ENCODE assay signal across 8 cellular contexts in the genomic region with DNA sequence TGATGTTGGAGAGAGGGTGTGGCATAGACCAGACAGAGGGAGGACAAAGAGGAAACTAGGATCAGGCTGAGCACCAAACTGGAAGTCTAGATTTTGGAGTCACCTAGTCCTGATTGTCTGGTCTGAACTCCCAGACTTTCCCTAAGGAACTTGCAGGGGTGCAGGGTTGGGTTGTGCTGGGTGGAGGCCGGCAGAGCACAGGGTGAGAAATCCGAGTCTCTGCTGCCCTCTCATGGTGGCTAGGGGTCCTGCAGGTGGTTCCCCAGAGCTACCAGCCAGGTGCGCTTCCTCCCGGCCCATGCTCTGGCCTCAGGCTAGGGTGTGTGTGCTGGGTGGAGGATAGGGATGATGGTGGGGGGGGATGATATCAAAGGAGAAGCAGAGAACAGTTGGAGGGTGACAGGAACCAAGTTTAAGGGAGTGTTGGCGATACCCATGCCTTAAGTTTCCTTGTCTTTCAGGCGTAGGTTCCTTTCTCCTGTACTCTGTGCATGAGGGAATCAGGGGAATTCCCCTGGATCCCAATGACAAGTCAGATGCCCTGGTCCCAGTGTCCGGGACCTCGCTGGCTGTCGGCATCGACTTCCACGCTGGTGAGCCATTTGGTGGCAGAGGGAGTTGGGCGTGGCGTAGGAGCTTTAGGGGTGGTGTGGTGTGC. TPM values are rescaled to one million over a fixed set of nuclear protein-coding genes. Genes with fewer than 3 reads are reported as not detected.
DNase-seq lines count a peak whose midpoint lies in the region; ATAC-seq and TF ChIP-seq lines count a peak whose summit lies in the region.

No MANE protein-coding gene starts in this region.

- H3K27ac Mint-ChIP-seq in neural progenitor cell, result no peak overlapping the region

- H3K36me3 ChIP-seq in OCI-LY3 (replicated peaks; ENCODE audit: low read depth, low read length) (no peaks in the 10 kb centered on the region), neural progenitor cell (no peaks in the 10 kb centered on the region), testis (ENCODE audit: low read depth, missing control alignments) (no peaks in the 10 kb centered on the region)

- H3K4me3 ChIP-seq in OCI-LY3 (ENCODE audit: low read length) (peak overlapping the region; percentile 8; the same call in 1 of the 2 replicates), neural progenitor cell (no peak overlapping the region), testis (no peak overlapping the region)

- H2AFZ ChIP-seq in OCI-LY3 (ENCODE audit: low read depth, low read length), result no peak overlapping the region
- no peak overlapping the region for H2AFZ ChIP-seq in neural progenitor cell (replicated peaks)

- TF ChIP-seq CTCF in OCI-LY3 (IDR thresholded peaks at IDR 0.05; ENCODE audit: low read depth, low read length) (peak; percentile 87), neural progenitor cell (IDR thresholded peaks at IDR 0.05) (peak; percentile 88), testis (IDR thresholded peaks at IDR 0.05) (peak; percentile 87 to 91 (median 89))

- WGBS in testis, 2 donors, result 61 to 66% methylated on average over 13 of the region's 13 CpGs

- H3K9ac ChIP-seq in OCI-LY3 (ENCODE audit: low read length) (no peak overlapping the region), neural progenitor cell (no peak overlapping the region)

- H3K79me2 ChIP-seq in OCI-LY3 (ENCODE audit: low read length) (no peaks in the 10 kb centered on the region), neural progenitor cell (ENCODE audit: low read depth) (no peaks in the 10 kb centered on the region)

- H3K36me3 Mint-ChIP-seq in neural progenitor cell, result peaks cover 25% of the 10 kb centered on the region

- peaks cover 5% of the 10 kb centered on the region for H3K4me1 ChIP-seq in OCI-LY3 (ENCODE audit: low read length)
- H3K4me1 ChIP-seq in neural progenitor cell, result no peaks in the 10 kb centered on the region
- H3K4me1 ChIP-seq in testis, result peaks cover 7% of the 10 kb centered on the region

- peak; percentile 83 for ATAC-seq in GM21423 (IDR thresholded peaks at IDR 0.05; ENCODE audit: unreplicated experiment)

- no peaks in the 10 kb centered on the region for H3K9me3 Mint-ChIP-seq in neural progenitor cell

- H3K27ac ChIP-seq in OCI-LY3 (ENCODE audit: low read length), result no peak overlapping the region
- H3K27ac ChIP-seq in neural progenitor cell, result no peak overlapping the region
- H3K27ac ChIP-seq in testis, result no peak overlapping the region

- H4K20me1 ChIP-seq in OCI-LY3 (ENCODE audit: insufficient read depth, low read length), result no peaks in the 10 kb centered on the region
- H4K20me1 ChIP-seq in neural progenitor cell (ENCODE audit: low read depth), result peaks cover 4% of the 10 kb centered on the region

- peaks cover 5% of the 10 kb centered on the region for H3K27me3 Mint-ChIP-seq in neural progenitor cell (ENCODE audit: insufficient read depth, low read depth)

- H3K27me3 ChIP-seq in OCI-LY3 (ENCODE audit: low read depth, low read length) (peaks cover 6% of the 10 kb centered on the region), neural progenitor cell (no peaks in the 10 kb centered on the region), testis (no peaks in the 10 kb centered on the region)

- DNase-seq in D341Med (ENCODE audit: low spot score) (peak; percentile 95), HUDEP-2 (lab: John Stamatoyannopoulos, UW; ENCODE audit: unreplicated experiment in 76 of 76) (peak in 61 of 76 experiments; percentile 5 to 82 (median 48)), activated T-cell treated with anti-CD3 and anti-CD28 coated beads for 4 hours (peak; percentile 77), fibroblast of gingiva (ENCODE audit: low read depth) (peak; percentile 44), neural progenitor cell (ENCODE audit: low spot score) (peak; percentile 81), testis (peak; percentile 85)

- H3K4me2 ChIP-seq in OCI-LY3 (ENCODE audit: low read length), result peak overlapping the region; percentile 55
- no peak overlapping the region for H3K4me2 ChIP-seq in neural progenitor cell

- H3F3A ChIP-seq in neural progenitor cell (ENCODE audit: low read depth), result peaks cover 13% of the 10 kb centered on the region

- intact Hi-C loops in testis (cut with DNase I; ENCODE audit: low total_unique reads), result no loop called here

- H3K4me3 Mint-ChIP-seq in neural progenitor cell, result peak overlapping the region; percentile 18

- peaks cover 3% of the 10 kb centered on the region for H3K4me1 Mint-ChIP-seq in neural progenitor cell

- no peaks in the 10 kb centered on the region for H3K9me3 ChIP-seq in OCI-LY3 (ENCODE audit: insufficient read depth, low read length)
- H3K9me3 ChIP-seq in neural progenitor cell (ENCODE audit: low read depth), result no peaks in the 10 kb centered on the region
- H3K9me3 ChIP-seq in testis, result no peaks in the 10 kb centered on the region

- TF ChIP-seq POLR2A in testis (IDR thresholded peaks at IDR 0.05), result no peak

RNA-seq across cellular contexts. Expression of a gene that starts 33.5 kb away (rescaled TPM):
- total RNA-seq in neural progenitor cell (ENCODE audit: low replicate concordance) (0.28 TPM in 1 of 2 replicates, not detected in the other), testis (1 to 10 TPM; 7.5 to 7.7 TPM)
- polyA plus RNA-seq in testis (ENCODE audit: insufficient read depth, low read depth, low replicate concordance), result 1.8 TPM

RNA-seq across cellular contexts. Expression of a gene that starts 35.6 kb away (rescaled TPM):
- total RNA-seq in neural progenitor cell (ENCODE audit: low replicate concordance) (not detected in 2 replicates), testis (not detected)
- polyA plus RNA-seq in testis (ENCODE audit: insufficient read depth, low read depth, low replicate concordance), result not detected

RNA-seq across cellular contexts. Expression of a gene that starts 46.5 kb away (rescaled TPM):
- 90.2 and 166 TPM in 2 replicates for total RNA-seq in neural progenitor cell (ENCODE audit: low replicate concordance)
- 10 to 100 TPM; 25.9 to 33.9 TPM for total RNA-seq in testis
- polyA plus RNA-seq in testis (ENCODE audit: insufficient read depth, low read depth, low replicate concordance), result 24.8 TPM

RNA-seq across cellular contexts. Expression of a gene that starts 54.8 kb away (rescaled TPM):
- total RNA-seq in neural progenitor cell (ENCODE audit: low replicate concordance) (13.9 and 31.9 TPM in 2 replicates), testis (100 to 1,000 TPM; 135 to 200 TPM)
- 82.4 TPM for polyA plus RNA-seq in testis (ENCODE audit: insufficient read depth, low read depth, low replicate concordance)

Comparison
In these comparisons a context has a peak if more than half of its experiments do, and no peak if none do; other contexts are left out.
1. DNase-seq: peak in every context shown above with its lines; median percentile 95 in D341Med; 85 in testis; 81 in neural progenitor cell; 77 in activated T-cell treated with anti-CD3 and anti-CD28 coated beads for 4 hours; 48 in HUDEP-2; 44 in fibroblast of gingiva.